ENCODE assay signal across 17 cellular contexts in the genomic region with DNA sequence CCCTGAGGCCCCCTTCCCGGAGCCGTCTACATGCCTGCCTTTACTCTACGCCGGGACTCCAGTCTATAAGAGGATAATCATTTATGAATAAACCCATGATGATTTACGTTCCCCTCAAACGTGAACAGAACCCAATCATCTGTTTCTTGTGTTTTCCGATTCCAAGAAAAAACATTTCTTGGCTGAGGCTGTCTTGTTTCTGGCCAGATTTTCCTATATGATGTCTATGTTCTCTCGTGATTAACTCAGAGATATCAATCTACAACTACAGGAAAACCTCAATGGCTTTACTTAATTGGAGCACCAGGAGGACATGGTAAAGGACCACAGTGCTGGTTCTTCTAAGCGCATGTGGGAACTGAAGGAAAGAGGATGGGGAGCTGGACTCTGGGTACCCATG. TPM values are rescaled to one million over a fixed set of nuclear protein-coding genes. Genes with fewer than 3 reads are reported as not detected.
A peak's percentile ranks its signal among the peaks of the same experiment; 100 is the strongest.
DNase-seq lines count a peak whose midpoint lies in the region; ATAC-seq and TF ChIP-seq lines count a peak whose summit lies in the region.
"Had no signal": no experiment of that assay in that cellular context is flagged by ENCODE, and none has a peak within 500 bp of the region (broad histone marks: within the 10 kb centered on the region; RNA-seq: fewer than 3 reads in every experiment).

No MANE protein-coding gene starts in this region.

- H3K9ac ChIP-seq in mucosa of stomach (ENCODE audit: low read length) (peak overlapping the region; percentile 53), subcutaneous abdominal adipose tissue (ENCODE audit: low read length in 5 of 5) (peak overlapping the region in 1 of 5 donors; percentile 9)

- TF ChIP-seq POLR2A in body of pancreas (IDR thresholded peaks at IDR 0.05): no peak
- peak; percentile 24 for TF ChIP-seq POLR2A in erythroblast (IDR thresholded peaks at IDR 0.05; ENCODE audit: low read length)

- no peaks in the 10 kb centered on the region for H3K36me3 ChIP-seq in body of pancreas (replicated peaks in 1 of 2; ENCODE audit: insufficient read depth in 1 of 2, low read depth in 2 of 2)
- no peaks in the 10 kb centered on the region for H3K36me3 ChIP-seq in mucosa of stomach (ENCODE audit: control insufficient read depth, insufficient read depth, low read length)
- no peaks in the 10 kb centered on the region for H3K36me3 ChIP-seq in subcutaneous abdominal adipose tissue (ENCODE audit: control insufficient read depth in 5 of 5, insufficient read depth in 5 of 5, low read length in 5 of 5)
- H3K36me3 ChIP-seq: BE2C, breast epithelium had no signal

- intact Hi-C loops in body of pancreas (cut with DNase I): no loop called here

- no peak for TF ChIP-seq CTCF in body of pancreas (IDR thresholded peaks at IDR 0.05)

- no peaks in the 10 kb centered on the region for H3K9me3 ChIP-seq in body of pancreas
- H3K9me3 ChIP-seq in mucosa of stomach (ENCODE audit: control insufficient read depth, low read length): no peaks in the 10 kb centered on the region
- H3K9me3 ChIP-seq in subcutaneous abdominal adipose tissue (ENCODE audit: control insufficient read depth in 5 of 5, low read length in 5 of 5): no peaks in the 10 kb centered on the region
- H3K9me3 ChIP-seq: BE2C, breast epithelium had no signal

- no peak for DNase-seq in body of pancreas
- DNase-seq in erythroblast (lab: John Stamatoyannopoulos, UW): no peak
- no peak for DNase-seq in HCEC 1CT
- DNase-seq in activated naive CD4-positive, alpha-beta T cell treated with Interleukin-2 at 50 U/mL for 16 hours: no peak
- DNase-seq: activated CD4-positive, alpha-beta memory T cell treated with anti-CD3 and anti-CD28 coated beads for 36 hours; activated T-cell treated with anti-CD3 and anti-CD28 coated beads, Interleukin-2, amount 50 U/mL, for 24 hours; BE2C; effector memory CD8-positive, alpha-beta T cell; GF-D8; NCI-H1930; SHP77 treated with DMSO at 0.1 percent for 48 hours; T-helper 1 cell had no signal

- peaks cover 84% of the 10 kb centered on the region for H3K4me1 ChIP-seq in body of pancreas
- H3K4me1 ChIP-seq in mucosa of stomach (ENCODE audit: control insufficient read depth, insufficient read depth, low read length): peaks cover 72% of the 10 kb centered on the region
- peaks cover 8 to 51% (median 40%) of the 10 kb centered on the region in 5 donors for H3K4me1 ChIP-seq in subcutaneous abdominal adipose tissue (ENCODE audit: control insufficient read depth in 5 of 5, insufficient read depth in 5 of 5, low read length in 5 of 5)
- H3K4me1 ChIP-seq: BE2C, breast epithelium had no signal

- H3K27me3 ChIP-seq in body of pancreas: no peaks in the 10 kb centered on the region
- H3K27me3 ChIP-seq in mucosa of stomach (ENCODE audit: control insufficient read depth, insufficient read depth, low read length): no peaks in the 10 kb centered on the region
- no peaks in the 10 kb centered on the region for H3K27me3 ChIP-seq in subcutaneous abdominal adipose tissue (ENCODE audit: control insufficient read depth in 5 of 5, insufficient read depth in 4 of 5, low read length in 5 of 5)
- H3K27me3 ChIP-seq: BE2C, breast epithelium had no signal

- H3K4me3 ChIP-seq in body of pancreas: no peak overlapping the region
- no peak overlapping the region for H3K4me3 ChIP-seq in mucosa of stomach (ENCODE audit: low read length)
- peak overlapping the region in 4 of 5 donors; percentile 27 to 55 (median 50) for H3K4me3 ChIP-seq in subcutaneous abdominal adipose tissue (ENCODE audit: low read depth in 1 of 5, low read length in 5 of 5)

- 28 to 37% methylated on average over 9 of the region's 9 CpGs for WGBS in body of pancreas, 2 donors

- no peak for ATAC-seq in body of pancreas
- no peak for ATAC-seq in HG03521 (IDR thresholded peaks at IDR 0.05; ENCODE audit: unreplicated experiment)
- ATAC-seq: effector memory CD8-positive, alpha-beta T cell; natural killer cell treated with Interleukin-12 subunit alpha and Interleukin-12 subunit beta and Interleukin-15 and Interleukin-18, amount 100 ng/mL, for 72 hours had no signal

- H3K27ac ChIP-seq in body of pancreas (peak overlapping the region; percentile 64 to 92 (median 84)), subcutaneous abdominal adipose tissue (ENCODE audit: low read depth, low read length) (peak overlapping the region; percentile 68)

RNA-seq across cellular contexts. Expression of gene RCAN1, which starts 22.3 kb away (rescaled TPM):
- 10 to 100 TPM; 20.8 to 29.0 TPM for total RNA-seq in body of pancreas

Comparison
In these comparisons a context has a peak if more than half of its experiments do, and no peak if none do; other contexts are left out.
1. H3K4me3 ChIP-seq: peak in subcutaneous abdominal adipose tissue (4 of 5); none in body of pancreas (0 of 2) and mucosa of stomach (single experiment).